Comparison of ENCODE assay signal across 16 cellular contexts in the genomic region with DNA sequence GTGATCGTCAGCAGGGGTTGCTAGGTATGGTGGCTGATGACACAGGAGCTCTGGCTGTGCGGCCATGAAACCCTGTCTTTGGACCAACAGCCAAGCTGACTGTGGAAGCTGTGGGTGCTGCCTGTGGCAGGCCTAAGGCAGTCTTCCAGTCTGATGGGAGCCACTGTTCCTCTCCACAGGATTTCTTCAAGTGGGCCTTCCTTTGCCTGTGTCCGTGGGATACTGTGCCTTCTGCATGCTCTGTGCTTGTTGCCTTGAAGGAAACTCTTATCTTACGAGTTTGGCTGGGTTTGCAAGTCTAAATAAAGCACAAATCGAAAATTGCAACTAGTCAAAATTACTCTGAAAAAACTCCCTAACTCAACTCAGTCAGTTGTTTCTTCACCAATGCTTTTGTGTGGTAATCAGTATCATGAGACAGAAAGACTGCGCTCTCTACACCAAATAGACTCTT.
DNase-seq lines count a peak whose midpoint lies in the region; ATAC-seq and TF ChIP-seq lines count a peak whose summit lies in the region.
"Had no signal": no experiment of that assay in that cellular context is flagged by ENCODE, and none has a peak within 500 bp of the region (broad histone marks: within the 10 kb centered on the region; RNA-seq: fewer than 3 reads in every experiment).

No MANE protein-coding gene starts in this region.

- peaks cover 61% of the 10 kb centered on the region for H3K4me1 Mint-ChIP-seq in chondrocyte (ENCODE audit: low read depth)
- H3K4me1 Mint-ChIP-seq: CD4-positive, alpha-beta memory T cell had no signal

- intact Hi-C loops in transverse colon (cut with DNase I; ENCODE audit: low total_unique reads) = no loop called here

- peak overlapping the region; percentile 20 to 61 (median 30) for H3K27ac ChIP-seq in transverse colon
- H3K27ac ChIP-seq: cardiac muscle cell, SJSA1 had no signal

- DNase-seq in NCI-H1694 (lab: John Stamatoyannopoulos, UW) (peak; percentile 23), NCI-H1694 treated with DMSO at 0.1 percent for 48 hours (lab: John Stamatoyannopoulos, UW) (no peak), chondrocyte (ENCODE audit: low spot score) (no peak), transverse colon (no peak), globus pallidus (ENCODE audit: low spot score) (no peak)
- DNase-seq: activated naive CD4-positive, alpha-beta T cell treated with Interleukin-2 at 50 U/mL for 16 hours; CD4-positive, alpha-beta memory T cell; NCI-H2171 had no signal

- no peaks in the 10 kb centered on the region for H3K9me3 ChIP-seq in transverse colon
- H3K9me3 ChIP-seq: MG63, SJSA1 had no signal

- TF ChIP-seq POLR2A in transverse colon (IDR thresholded peaks at IDR 0.05) = no peak

- WGBS in transverse colon (ENCODE audit: low coverage in 1 of 2), 2 donors = 64 to 83% methylated on average over 3 to 6 of the region's 6 CpGs

- H3K27me3 ChIP-seq in transverse colon = no peaks in the 10 kb centered on the region
- H3K27me3 ChIP-seq: cardiac muscle cell, SJSA1 had no signal

- no peak overlapping the region for H3K4me3 Mint-ChIP-seq in chondrocyte (ENCODE audit: unreplicated experiment)
- H3K4me3 Mint-ChIP-seq: CD4-positive, alpha-beta memory T cell; nephron progenitor cell had no signal

- peak overlapping the region; percentile 82 for H3K27ac Mint-ChIP-seq in chondrocyte (ENCODE audit: unreplicated experiment)
- H3K27ac Mint-ChIP-seq: CD4-positive, alpha-beta memory T cell; nephron progenitor cell had no signal

- peaks cover 1% of the 10 kb centered on the region for H3K27me3 Mint-ChIP-seq in chondrocyte (ENCODE audit: low read depth)

- H3K9me3 Mint-ChIP-seq in chondrocyte (ENCODE audit: low read depth) = no peaks in the 10 kb centered on the region
- H3K9me3 Mint-ChIP-seq: CD4-positive, alpha-beta memory T cell; nephron progenitor cell had no signal

- no peak for TF ChIP-seq EP300 in transverse colon (IDR thresholded peaks at IDR 0.05; ENCODE audit: low read depth)

- ATAC-seq in HG02973 (IDR thresholded peaks at IDR 0.05; ENCODE audit: unreplicated experiment) = peak; percentile 43
- ATAC-seq in HG03108 (IDR thresholded peaks at IDR 0.05; ENCODE audit: unreplicated experiment) = no peak
- ATAC-seq in GM21360 (IDR thresholded peaks at IDR 0.05; ENCODE audit: unreplicated experiment) = no peak

- peaks cover 1% of the 10 kb centered on the region for H3K36me3 Mint-ChIP-seq in chondrocyte (ENCODE audit: low read depth)
- H3K36me3 Mint-ChIP-seq: CD4-positive, alpha-beta memory T cell had no signal

- in situ Hi-C loops in transverse colon (cut with MboI; ENCODE audit: low pct_ligation_motif_present in 1 of 4, low pct_unique_long_range_greater_than_20kb in 1 of 4, low sequenced_read_pairs in 3 of 4) = loop anchor here in 1 of 4 donors (25.0 kb wide), 1 partner anchor 445 kb away; no protein-coding TSS in a partner anchor

- peaks cover 0 to 16% (median 0%) of the 10 kb centered on the region in 4 donors for H3K36me3 ChIP-seq in transverse colon
- H3K36me3 ChIP-seq: MG63, SJSA1 had no signal

- no peak overlapping the region for H3K4me3 ChIP-seq in transverse colon
- H3K4me3 ChIP-seq: cardiac muscle cell, MG63, SJSA1, skin epidermis had no signal

- peaks cover 10 to 48% (median 20%) of the 10 kb centered on the region in 4 donors for H3K4me1 ChIP-seq in transverse colon
- H3K4me1 ChIP-seq: SJSA1 had no signal

- TF ChIP-seq CTCF in chondrocyte (IDR thresholded peaks at IDR 0.05) (no peak), transverse colon (IDR thresholded peaks at IDR 0.05) (no peak)
